ENCODE assay signal across 8 cellular contexts in the genomic region with DNA sequence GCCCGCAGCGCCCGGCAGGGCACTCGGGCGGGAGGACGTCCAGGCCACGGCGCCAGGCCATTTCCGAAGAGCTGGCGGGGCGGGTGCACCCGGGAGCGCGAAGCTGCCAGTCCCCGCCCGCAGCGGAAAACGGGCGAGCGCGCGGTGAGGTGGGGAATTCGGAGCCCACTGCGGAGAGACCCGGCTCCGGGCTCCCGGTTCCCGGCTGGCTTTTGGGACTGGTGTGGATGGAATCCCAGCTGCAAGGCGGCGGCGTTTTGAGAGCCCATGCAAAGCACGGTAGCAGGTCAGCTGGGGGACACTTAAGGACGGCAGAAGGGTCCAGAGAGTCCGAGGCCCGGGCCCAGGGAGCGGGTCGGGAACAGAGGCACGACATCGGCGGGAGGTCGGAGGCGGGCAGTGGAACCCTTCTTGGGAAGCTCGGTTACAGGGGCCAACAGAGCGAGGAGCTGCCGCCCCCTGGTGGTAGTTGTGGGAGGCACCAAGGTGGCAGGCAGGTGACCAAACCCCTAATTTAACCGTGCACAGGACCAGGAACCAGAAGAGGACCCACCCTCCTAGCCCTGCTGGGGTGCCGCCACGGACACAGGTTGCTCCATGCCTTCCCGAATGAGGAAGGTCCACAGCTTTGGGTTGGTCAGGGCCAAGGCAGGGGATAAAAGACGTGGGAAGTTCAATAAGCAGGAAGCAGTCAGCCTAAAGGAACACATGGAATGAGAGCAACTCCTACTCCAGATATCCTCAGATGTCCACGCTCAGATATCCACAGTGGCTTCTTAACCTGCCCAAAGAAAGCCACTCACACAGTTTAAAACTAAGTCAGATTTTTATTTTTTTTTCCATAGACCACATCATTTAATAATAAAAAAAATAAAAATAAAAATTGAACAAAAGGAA. TPM values are rescaled to one million over a fixed set of nuclear protein-coding genes. Genes with fewer than 3 reads are reported as not detected.
DNase-seq lines count a peak whose midpoint lies in the region; ATAC-seq, FAIRE-seq and TF ChIP-seq lines count a peak whose summit lies in the region.

No MANE protein-coding gene starts in this region.

- intact Hi-C loops in kidney (cut with DNase I): loop anchor here (5.0 kb wide), 1 partner anchor 71 kb away; no protein-coding TSS in a partner anchor

- FAIRE-seq in GM18507 (lab: Jason Lieb, UNC) (peak; percentile 84), bronchial epithelial cell (lab: Jason Lieb, UNC) (no peak), kidney (lab: Jason Lieb, UNC) (no peak)

- H3K27ac ChIP-seq in kidney (ENCODE audit: low read depth in 2 of 2, low read length in 2 of 2): peak overlapping the region in 1 of 2 donors; percentile 41

- TF ChIP-seq CTCF in bronchial epithelial cell (IDR thresholded peaks at IDR 0.05; ENCODE audit: insufficient read depth, low read length, severe bottlenecking) (peak; percentile 95), kidney (IDR thresholded peaks at IDR 0.05; ENCODE audit: borderline replicate concordance, extremely low read depth, insufficient read depth) (peak; percentile 92)

- ATAC-seq in HG03060 (IDR thresholded peaks at IDR 0.05; ENCODE audit: low read depth, unreplicated experiment): peak; percentile 47

- no peaks in the 10 kb centered on the region for H3K27me3 ChIP-seq in bronchial epithelial cell (ENCODE audit: control insufficient read depth, insufficient read depth, low read length)

- H3K36me3 ChIP-seq in bronchial epithelial cell (ENCODE audit: control insufficient read depth, insufficient read depth, low read length): peaks cover 17% of the 10 kb centered on the region
- peaks cover 25 to 33% of the 10 kb centered on the region in 2 donors for H3K36me3 ChIP-seq in kidney (ENCODE audit: control insufficient read depth in 1 of 2, insufficient read depth in 2 of 2, low read length in 2 of 2)

- DNase-seq in GM18507 (ENCODE audit: extremely low spot score, insufficient read length, low read depth): peak; percentile 83
- peak; percentile 69 to 86 (median 79) for DNase-seq in T-helper 1 cell
- DNase-seq in bronchial epithelial cell (ENCODE audit: low read depth): peak; percentile 73
- peak; percentile 94 for DNase-seq in kidney
- DNase-seq in stimulated activated CD4-positive, alpha-beta T cell treated with anti-CD3 and anti-CD28 coated beads, Interleukin-1b, Interleukin-23, amount 100 ng/mL, for 24 hours (ENCODE audit: low read depth in 4 of 4, low spot score in 1 of 4): peak; percentile 76 to 82 (median 78)
- DNase-seq in T1000 (lab: John Stamatoyannopoulos, UW): no peak
- DNase-seq in NCI-H446 (lab: John Stamatoyannopoulos, UW): no peak

- H3K4me1 ChIP-seq in kidney (ENCODE audit: control insufficient read depth in 1 of 2, insufficient read depth in 1 of 2, low read depth in 1 of 2, low read length in 2 of 2): peaks cover 8 to 13% of the 10 kb centered on the region in 2 donors

- H3K9ac ChIP-seq in kidney (ENCODE audit: low read length in 2 of 2): no peak overlapping the region

- H3K4me3 ChIP-seq in bronchial epithelial cell (ENCODE audit: low read depth, low read length) (peak overlapping the region; percentile 45), kidney (ENCODE audit: low read length in 2 of 2) (peak overlapping the region; percentile 56 to 71)

- H3K9me3 ChIP-seq in kidney (ENCODE audit: control insufficient read depth in 1 of 2, low read length in 2 of 2): no peaks in the 10 kb centered on the region

RNA-seq across cellular contexts. Expression of gene CDH24, which starts 0.7 kb away (rescaled TPM):
- 2.7 and 2.9 TPM in 2 replicates for total RNA-seq in bronchial epithelial cell
- 5.1 TPM for total RNA-seq in kidney
- 5.4 TPM for polyA plus RNA-seq in kidney (ENCODE audit: insufficient read depth, low read depth, low replicate concordance)

RNA-seq across cellular contexts. Expression of gene PSMB11, which starts 16.0 kb away (rescaled TPM):
- total RNA-seq in bronchial epithelial cell (not detected in 2 replicates), kidney (not detected)
- polyA plus RNA-seq in kidney (ENCODE audit: insufficient read depth, low read depth, low replicate concordance): not detected

RNA-seq across cellular contexts. Expression of gene PSMB5, which starts 23.3 kb away (rescaled TPM):
- total RNA-seq in bronchial epithelial cell (158 and 220 TPM in 2 replicates), kidney (87.1 TPM)
- 190 TPM for polyA plus RNA-seq in kidney (ENCODE audit: insufficient read depth, low read depth, low replicate concordance)

RNA-seq across cellular contexts. Expression of gene ACIN1, which starts 36.9 kb away (rescaled TPM):
- total RNA-seq in bronchial epithelial cell: 45.3 and 45.5 TPM in 2 replicates
- 150 TPM for total RNA-seq in kidney
- polyA plus RNA-seq in kidney (ENCODE audit: insufficient read depth, low read depth, low replicate concordance): 54.9 TPM

RNA-seq across cellular contexts. Expression of gene C14orf119, which starts 37.3 kb away (rescaled TPM):
- total RNA-seq in bronchial epithelial cell (51.9 and 59.1 TPM in 2 replicates), kidney (42.8 TPM)
- polyA plus RNA-seq in kidney (ENCODE audit: insufficient read depth, low read depth, low replicate concordance): 56.6 TPM

Comparison
In these comparisons a context has a peak if more than half of its experiments do, and no peak if none do; other contexts are left out.
1. DNase-seq: peak in GM18507 (single experiment), T-helper 1 cell (5 of 5), bronchial epithelial cell (single experiment), kidney (single experiment) and stimulated activated CD4-positive, alpha-beta T cell treated with anti-CD3 and anti-CD28 coated beads, Interleukin-1b, Interleukin-23, amount 100 ng/mL, for 24 hours (4 of 4); none in T1000 (single experiment) and NCI-H446 (0 of 2).